ENCODE assay signal across 33 cellular contexts in genomic region chr14:69814397-69814796, GRCh38. TPM values are rescaled to one million over a fixed set of nuclear protein-coding genes. Genes with fewer than 3 reads are reported as not detected.
"Had no signal": no experiment of that assay in that cellular context is flagged by ENCODE, and none has a peak within 500 bp of the region (broad histone marks: within the 10 kb centered on the region; RNA-seq: fewer than 3 reads in every experiment).

No MANE protein-coding gene starts in this region.

- DNase-seq: islet precursor cell; left ventricle myocardium superior; lower lobe of right lung; mammary epithelial cell; mesenchymal stem cell; naive thymus-derived CD4-positive, alpha-beta T cell; ovary; right lobe of liver; stimulated activated CD4-positive, alpha-beta T cell treated with anti-CD3 and anti-CD28 coated beads, Interleukin-1b, Interleukin-23, amount 100 ng/mL, for 48 hours; stimulated activated CD4-positive, alpha-beta T cell treated with anti-CD3 and anti-CD28 coated beads, Interleukin-2, amount 100 ng/mL, for 48 hours; stimulated activated CD4-positive, alpha-beta T cell treated with anti-CD3 and anti-CD28 coated beads, Interleukin-4, amount 100 ng/mL, for 4 hours; stimulated activated CD8-positive, alpha-beta memory T cell treated with anti-CD3 and anti-CD28 coated beads, Interleukin-4, amount 100 ng/mL, for 48 hours; stimulated activated naive CD4-positive, alpha-beta T cell treated with Interleukin-2 at 50 U/mL for 16 hours; stimulated activated naive CD8-positive, alpha-beta T cell treated with anti-CD3 and anti-CD28 coated beads, Interleukin-15, amount 100 ng/mL, for 72 hours; substantia nigra; upper lobe of left lung had no signal

- H3K27ac ChIP-seq: lower lobe of right lung, ovary, right atrium auricular region, right lobe of liver, tibial nerve, upper lobe of left lung, vagina had no signal

- H3K4me3 ChIP-seq: lower lobe of right lung, ovary, right atrium auricular region, right lobe of liver, smooth muscle cell, tibial nerve, upper lobe of left lung, vagina had no signal

- H3K27me3 ChIP-seq: ovary, right lobe of liver, upper lobe of left lung, vagina had no signal

- ATAC-seq: left lobe of liver; left ventricle myocardium superior; lower lobe of right lung; naive thymus-derived CD4-positive, alpha-beta T cell; natural killer cell treated with Interleukin-12 subunit alpha and Interleukin-12 subunit beta and Interleukin-15 and Interleukin-18, amount 100 ng/mL, for 72 hours; right lobe of liver; stimulated activated memory B cell treated with anti-CD40 and anti-IgM and Interleukin-4, amounts not matched to agents 10 μg/mL and 1 μg/mL and 100 μg/mL, for 72 hours; stimulated activated naive CD8-positive, alpha-beta T cell treated with anti-CD3 and anti-CD28 coated beads, Interleukin-15, amount 100 ng/mL, for 72 hours had no signal

- H3K4me2 ChIP-seq: smooth muscle cell had no signal

- H3K9me3 ChIP-seq: lower lobe of right lung, ovary, right atrium auricular region, right lobe of liver, tibial nerve, upper lobe of left lung, vagina had no signal

- H3K4me1 ChIP-seq: lower lobe of right lung, right atrium auricular region, upper lobe of left lung, vagina had no signal

- H3K36me3 ChIP-seq: lower lobe of right lung, ovary, right atrium auricular region, right lobe of liver, tibial nerve, upper lobe of left lung, vagina had no signal

RNA-seq across cellular contexts. Expression of gene SLC10A1, which starts 17.4 kb away (rescaled TPM):
- total RNA-seq: kidney epithelial cell; left ventricle myocardium superior; lower lobe of right lung; mammary epithelial cell; myocyte; naive thymus-derived CD4-positive, alpha-beta T cell; natural killer cell treated with Interleukin-12 subunit alpha and Interleukin-12 subunit beta and Interleukin-15 and Interleukin-18, amount 100 ng/mL, for 72 hours; omental fat pad; ovary; progenitor cell of endocrine pancreas; pulmonary artery endothelial cell; renal cortical epithelial cell; skeletal muscle tissue; smooth muscle cell; temporal lobe; tibial nerve; upper lobe of left lung; urinary bladder; vagina had no signal
- polyA plus RNA-seq: mammary epithelial cell, neural cell, ovary had no signal
